In genomic region chr2:235240574-235240973, GRCh38 we compare ENCODE assay signal across 22 cellular contexts.
DNase-seq lines count a peak whose midpoint lies in the region; ATAC-seq and TF ChIP-seq lines count a peak whose summit lies in the region.
"Had no signal": no experiment of that assay in that cellular context is flagged by ENCODE, and none has a peak within 500 bp of the region (broad histone marks: within the 10 kb centered on the region; RNA-seq: fewer than 3 reads in every experiment).

No MANE protein-coding gene starts in this region.

- no peak overlapping the region for H3K4me2 ChIP-seq in GM23338
- H3K4me2 ChIP-seq: BLaER1 had no signal

- no peaks in the 10 kb centered on the region for H3K36me3 Mint-ChIP-seq in GM23338 (ENCODE audit: low read depth)
- H3K36me3 Mint-ChIP-seq: CD14-positive monocyte; CD4-positive, alpha-beta memory T cell; CD4-positive, CD25-positive, alpha-beta regulatory T cell; CD8-positive, alpha-beta memory T cell had no signal

- no peak for DNase-seq in GM23338 (ENCODE audit: low spot score)
- peak; percentile 72 for DNase-seq in islet precursor cell
- DNase-seq in activated CD8-positive, alpha-beta memory T cell treated with anti-CD3 and anti-CD28 coated beads, Interleukin-2, amount 50 U/mL, for 48 hours = no peak
- DNase-seq in stimulated activated CD4-positive, alpha-beta T cell treated with anti-CD3 and anti-CD28 coated beads, Interleukin-2, amount 100 ng/mL, for 48 hours = no peak
- DNase-seq: 8988T; ACHN; BE2C; C1 segment of cervical spinal cord; CD4-positive, alpha-beta memory T cell; CD4-positive, CD25-positive, alpha-beta regulatory T cell; CD8-positive, alpha-beta memory T cell; COR-L47; DMS 273 treated with DMSO at 0.1 percent for 48 hours; DMS153; DMS53; DMS79; DND-41; EL; GF-D8 had no signal

- no peaks in the 10 kb centered on the region for H3F3A ChIP-seq in GM23338 (replicated peaks; ENCODE audit: low read depth)

- peaks cover 4% of the 10 kb centered on the region for H3K27me3 Mint-ChIP-seq in GM23338 (ENCODE audit: insufficient read depth, low read depth, poor library complexity)

- peak; percentile 41; the same call in 2 of the 3 replicates for ATAC-seq in GM23338
- no peak for ATAC-seq in HG02973 (IDR thresholded peaks at IDR 0.05; ENCODE audit: unreplicated experiment)

- no peaks in the 10 kb centered on the region for H3K79me2 ChIP-seq in GM23338 (replicated peaks; ENCODE audit: insufficient read depth)

- no peaks in the 10 kb centered on the region for H3K9me2 ChIP-seq in GM23338 (ENCODE audit: insufficient read depth)

- H4K20me1 ChIP-seq in GM23338 (replicated peaks; ENCODE audit: insufficient read depth) = no peaks in the 10 kb centered on the region

- no peaks in the 10 kb centered on the region for H3K36me3 ChIP-seq in GM23338 (ENCODE audit: insufficient read depth)
- H3K36me3 ChIP-seq: BE2C, BLaER1 had no signal

- no peaks in the 10 kb centered on the region for H3K9me3 Mint-ChIP-seq in GM23338
- H3K9me3 Mint-ChIP-seq: CD14-positive monocyte; CD8-positive, alpha-beta memory T cell had no signal

- no peak for TF ChIP-seq CTCF in GM23338 (conservative IDR thresholded peaks at IDR 0.05; ENCODE audit: low read depth in 2 of 2)

- no peak overlapping the region for H3K27ac ChIP-seq in GM23338 (ENCODE audit: low read depth)
- H3K27ac ChIP-seq: BLaER1 had no signal

- no peak overlapping the region for H2AFZ ChIP-seq in GM23338

- H3K4me1 ChIP-seq in GM23338 (ENCODE audit: insufficient read depth) = no peaks in the 10 kb centered on the region
- H3K4me1 ChIP-seq: BE2C had no signal

- no peak overlapping the region for H3K4me3 ChIP-seq in GM23338
- H3K4me3 ChIP-seq: BLaER1 had no signal

- no peak overlapping the region for H3K27ac Mint-ChIP-seq in GM23338
- H3K27ac Mint-ChIP-seq: CD14-positive monocyte; CD4-positive, alpha-beta memory T cell; CD8-positive, alpha-beta memory T cell had no signal

- no peaks in the 10 kb centered on the region for H3K27me3 ChIP-seq in GM23338 (ENCODE audit: insufficient read depth)
- H3K27me3 ChIP-seq: BE2C, BLaER1 had no signal

- H3K4me3 Mint-ChIP-seq in GM23338 = no peak overlapping the region
- H3K4me3 Mint-ChIP-seq: CD14-positive monocyte; CD4-positive, alpha-beta memory T cell; CD4-positive, CD25-positive, alpha-beta regulatory T cell; CD8-positive, alpha-beta memory T cell had no signal

- 0 out of 3 replicates have a peak, but pooled peaks cover 2% of the 10 kb centered on the region for H3K4me1 Mint-ChIP-seq in GM23338
- H3K4me1 Mint-ChIP-seq: CD14-positive monocyte; CD4-positive, alpha-beta memory T cell; CD4-positive, CD25-positive, alpha-beta regulatory T cell; CD8-positive, alpha-beta memory T cell had no signal

TF ChIP-seq in GM23338, 12 proteins besides CTCF, POLR2A, EP300 and RAD21 (continues in another document):
- TF ChIP-seq STAT1 (IDR thresholded peaks at IDR 0.05; ENCODE audit: unreplicated experiment) (no peak), EZH2phosphoT487 (IDR thresholded peaks at IDR 0.05; ENCODE audit: unreplicated experiment) (no peak), ZNF331 (CRISPR knock-in tag; IDR thresholded peaks at IDR 0.05; ENCODE audit: low read depth) (no peak), REST (IDR thresholded peaks at IDR 0.05; ENCODE audit: unreplicated experiment) (no peak), ETS1 (IDR thresholded peaks at IDR 0.05) (no peak), NANOG (IDR thresholded peaks at IDR 0.05; ENCODE audit: borderline replicate concordance) (no peak), ZNF114 (CRISPR knock-in tag; IDR thresholded peaks at IDR 0.05) (no peak), ZNF462 (CRISPR knock-in tag; IDR thresholded peaks at IDR 0.05) (no peak), JUNB (IDR thresholded peaks at IDR 0.05; ENCODE audit: unreplicated experiment) (no peak)
